19 cellular contexts compared by ENCODE assay signal in genomic region chr15:20294651-20295237, GRCh38.
A peak's percentile ranks its signal among the peaks of the same experiment; 100 is the strongest.
DNase-seq lines count a peak whose midpoint lies in the region.
"Had no signal": no experiment of that assay in that cellular context is flagged by ENCODE, and none has a peak within 500 bp of the region (broad histone marks: within the 10 kb centered on the region; RNA-seq: fewer than 3 reads in every experiment).

No MANE protein-coding gene starts in this region.

- no peaks in the 10 kb centered on the region for H3K27me3 ChIP-seq in H7 (ENCODE audit: control insufficient read depth, insufficient read depth, low read length)
- peaks cover 11% of the 10 kb centered on the region for H3K27me3 ChIP-seq in iPS-18a (ENCODE audit: control insufficient read depth, insufficient read depth, low read length)
- H3K27me3 ChIP-seq: suprapubic skin had no signal

- H3K27ac ChIP-seq in iPS-18a (ENCODE audit: low read length) = no peak overlapping the region
- H3K27ac ChIP-seq: KMS-11, suprapubic skin had no signal

- H3K36me3 ChIP-seq in H7 (replicated peaks; ENCODE audit: control insufficient read depth, insufficient read depth, low read length) (no peaks in the 10 kb centered on the region), iPS-18a (ENCODE audit: control insufficient read depth, low read depth, low read length) (no peaks in the 10 kb centered on the region)
- H3K36me3 ChIP-seq: suprapubic skin had no signal

- H3K9me3 ChIP-seq in iPS-18a (ENCODE audit: control insufficient read depth, low read depth, low read length) = peaks cover 34% of the 10 kb centered on the region
- H3K9me3 ChIP-seq: suprapubic skin had no signal

- H3K4me3 ChIP-seq in H7 (ENCODE audit: insufficient read depth, low read depth, low read length) (no peak overlapping the region), iPS-18a (ENCODE audit: low read length) (peak overlapping the region; percentile 15)
- H3K4me3 ChIP-seq: suprapubic skin had no signal

- no peak overlapping the region for H3K9ac ChIP-seq in iPS-18a (ENCODE audit: low read length)
- H3K9ac ChIP-seq: KMS-11 had no signal

- H3K4me1 ChIP-seq in iPS-18a (ENCODE audit: control insufficient read depth, low read depth, low read length) = no peaks in the 10 kb centered on the region
- H3K4me1 ChIP-seq: suprapubic skin had no signal

- DNase-seq in Daoy (ENCODE audit: low read depth) (peak; percentile 42), H7 (peak; percentile 35), posterior vena cava (ENCODE audit: low spot score) (peak; percentile 87), CD1c-positive myeloid dendritic cell (ENCODE audit: extremely low spot score) (no peak), SIG-M5 treated with dmso at 0.1 percent for 504 hours (lab: John Stamatoyannopoulos, UW; ENCODE audit: unreplicated experiment) (no peak), DMS79 (lab: John Stamatoyannopoulos, UW) (no peak)
- DNase-seq: activated CD4-positive, alpha-beta T cell treated with anti-CD3 and anti-CD28 coated beads, Interleukin-2, amount 50 U/mL, for 48 hours; activated T-cell treated with anti-CD3 and anti-CD28 coated beads, Interleukin-2, amount 50 U/mL, for 24 hours; DND-41; mammary epithelial cell; MV-4-11; NCI-H2029; NCI-H446 treated with DMSO at 0.1 percent for 48 hours; small intestine; stimulated activated CD4-positive, alpha-beta T cell treated with anti-CD3 and anti-CD28 coated beads, Interleukin-4, amount 100 ng/mL, for 4 hours; SW 1271 had no signal

- intact Hi-C loops in posterior vena cava (cut with DNase I) = no loop called here

Comparison
In these comparisons a context has a peak if more than half of its experiments do, and no peak if none do; other contexts are left out.
1. DNase-seq: peak in Daoy (single experiment), H7 (single experiment) and posterior vena cava (single experiment); none in CD1c-positive myeloid dendritic cell (single experiment), SIG-M5 treated with dmso at 0.1 percent for 504 hours (single experiment) and DMS79 (single experiment).